In genomic region chr7:147245274-147245673, GRCh38 we compare ENCODE assay signal across 8 cellular contexts.
A peak's percentile ranks its signal among the peaks of the same experiment; 100 is the strongest.
DNase-seq lines count a peak whose midpoint lies in the region; ATAC-seq lines count a peak whose summit lies in the region.

No MANE protein-coding gene starts in this region.

- no peaks in the 10 kb centered on the region for H3K4me1 ChIP-seq in NT2/D1 (ENCODE audit: insufficient read depth, insufficient read length)

- no peak overlapping the region for H3K9ac ChIP-seq in NT2/D1 (ENCODE audit: insufficient read length, low read depth)

- ATAC-seq in HG02884 (IDR thresholded peaks at IDR 0.05; ENCODE audit: unreplicated experiment) (peak; percentile 89), esophagus mucosa (no peak), GM18861 (IDR thresholded peaks at IDR 0.05; ENCODE audit: unreplicated experiment) (no peak)

- no peak overlapping the region for H3K4me3 ChIP-seq in NT2/D1 (ENCODE audit: insufficient read length, low read depth)

- no peaks in the 10 kb centered on the region for H3K27me3 ChIP-seq in NT2/D1 (ENCODE audit: insufficient read depth, insufficient read length)

- peak in 2 of 3 donors; percentile 0 to 5 for DNase-seq in stimulated activated CD4-positive, alpha-beta T cell treated with anti-CD3 and anti-CD28 coated beads, Interleukin-12 subunit alpha, Interleukin-12 subunit beta, amount 100 ng/mL, for 48 hours (ENCODE audit: low read depth in 2 of 3, low spot score in 1 of 3)
- no peak for DNase-seq in stimulated activated CD4-positive, alpha-beta T cell treated with anti-CD3 and anti-CD28 coated beads, Interleukin-4, amount 100 ng/mL, for 24 hours
- peak; percentile 52 for DNase-seq in NT2/D1 (ENCODE audit: low read depth, low spot score)
- DNase-seq in dedifferentiated amniotic fluid mesenchymal stem cell (ENCODE audit: extremely low spot score), result peak; percentile 22
- DNase-seq in mucosa of gallbladder (ENCODE audit: low spot score), result peak; percentile 37

- H3K9me3 ChIP-seq in NT2/D1 (ENCODE audit: insufficient read depth, low read length), result no peaks in the 10 kb centered on the region

- H3K36me3 ChIP-seq in NT2/D1 (ENCODE audit: insufficient read depth, insufficient read length, low read length), result no peaks in the 10 kb centered on the region
